Comparison of ENCODE assay signal across 1 cellular context in the genomic region with DNA sequence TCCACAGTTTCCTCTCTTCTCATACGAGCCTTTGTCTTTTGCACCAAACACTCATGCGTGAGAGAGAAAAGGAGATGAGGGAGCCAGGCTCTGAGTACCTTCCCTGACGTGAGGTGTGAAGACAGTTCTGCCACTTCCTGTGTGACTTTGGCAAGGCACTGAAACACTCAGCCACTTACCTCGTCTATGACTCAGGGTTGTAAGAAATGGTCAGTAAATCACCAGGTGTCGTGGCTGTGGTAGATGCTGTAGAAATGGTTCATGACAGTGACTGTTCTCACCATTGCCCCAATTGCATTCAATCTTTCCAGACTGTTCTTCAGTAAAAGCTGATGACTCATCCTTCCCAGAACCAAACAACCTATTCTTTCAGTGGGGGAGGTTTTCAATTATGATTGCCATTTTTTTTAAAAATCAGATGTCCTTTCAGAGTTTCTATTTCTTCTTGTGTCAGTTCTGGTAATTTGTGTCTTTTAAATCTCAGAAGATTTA.
TF ChIP-seq lines count a peak whose summit lies in the region.

No MANE protein-coding gene starts in this region.

TF ChIP-seq in K562, 482 proteins besides CTCF, POLR2A, EP300 and RAD21 (continued from another document and continues in another):
- TF ChIP-seq ZNF592 (IDR thresholded peaks at IDR 0.05) (peak; percentile 41; the same call in 1 of the 2 replicates), ADNP (tag; IDR thresholded peaks at IDR 0.05) (0 out of 2 replicates have a peak, but pooled peaks have one; percentile 33), ZNF384 (IDR thresholded peaks at IDR 0.05; ENCODE audit: low read depth, low read length) (peak; percentile 78), HDAC6 (IDR thresholded peaks at IDR 0.05; ENCODE audit: low read depth, low read length) (no peak), NFE2L1 (tag; IDR thresholded peaks at IDR 0.05; ENCODE audit: borderline replicate concordance, low read depth) (peak; percentile 57), ATF1 (CRISPR knock-in tag; IDR thresholded peaks at IDR 0.05) (no peak), ATF1 (tag; IDR thresholded peaks at IDR 0.05) (peak; percentile 65), LEF1 (IDR thresholded peaks at IDR 0.05) (peak; percentile 69; the same call in 1 of the 2 replicates), NR2C1 (IDR thresholded peaks at IDR 0.05) (no peak), NR2C1 (tag; IDR thresholded peaks at IDR 0.05) (0 out of 2 replicates have a peak, but pooled peaks have one; percentile 41), MCM5 (IDR thresholded peaks at IDR 0.05; ENCODE audit: low read depth) (no peak), NR2C2 (CRISPR knock-in tag; IDR thresholded peaks at IDR 0.05) (no peak), NR2C2 (tag; IDR thresholded peaks at IDR 0.05) (0 out of 2 replicates have a peak, but pooled peaks have one; percentile 22), ZNF175 (CRISPR knock-in tag; IDR thresholded peaks at IDR 0.05; ENCODE audit: low read depth) (peak; percentile 51; the same call in 1 of the 2 replicates), ATF6 (CRISPR knock-in tag; IDR thresholded peaks at IDR 0.05) (no peak), KDM1A (IDR thresholded peaks at IDR 0.05) (peak; percentile 57 to 78; a peak in 3 of 4 replicates), MAFG (tag; conservative IDR thresholded peaks at IDR 0.05) (peak; percentile 92), ZNF3 (CRISPR knock-in tag; IDR thresholded peaks at IDR 0.05) (no peak), CREM (IDR thresholded peaks at IDR 0.05; ENCODE audit: low read depth) (peak; percentile 64), ZNF644 (tag; IDR thresholded peaks at IDR 0.05; ENCODE audit: low read depth) (0 out of 2 replicates have a peak, but pooled peaks have one; percentile 15), ETV5 (CRISPR knock-in tag; IDR thresholded peaks at IDR 0.05; ENCODE audit: low read depth) (peak; percentile 60; the same call in 1 of the 2 replicates), MAZ (CRISPR knock-in tag; conservative IDR thresholded peaks at IDR 0.05 in 1 of 2, IDR thresholded peaks at IDR 0.05 in 1 of 2) (peak in 1 of 2 experiments; percentile 26; a peak in 1 of 4 replicates), CREB1 (IDR thresholded peaks at IDR 0.05) (0 out of 2 replicates have a peak, but pooled peaks have one; percentile 28), CREB1 (CRISPR knock-in tag; IDR thresholded peaks at IDR 0.05) (no peak), SMAD4 (CRISPR knock-in tag; conservative IDR thresholded peaks at IDR 0.05) (peak; percentile 76), POLR3G (IDR thresholded peaks at IDR 0.05; ENCODE audit: extremely low read depth, insufficient read length, insufficient replicate concordance) (no peak), CBX3 (IDR thresholded peaks at IDR 0.05; ENCODE audit: borderline replicate concordance in 1 of 2, low read length in 2 of 2) (peak in 1 of 2 experiments; percentile 47; a peak in 1 of 3 replicates), CBFA2T2 (conservative IDR thresholded peaks at IDR 0.05) (peak; percentile 21; the same call in 1 of the 2 replicates), MBD1 (CRISPR knock-in tag; IDR thresholded peaks at IDR 0.05) (no peak), SAP30 (IDR thresholded peaks at IDR 0.05; ENCODE audit: borderline replicate concordance, insufficient read depth, low read depth, low read length, poor library complexity, severe bottlenecking) (no peak), ZNF740 (CRISPR knock-in tag; IDR thresholded peaks at IDR 0.05) (no peak), ZNF740 (tag; IDR thresholded peaks at IDR 0.05) (no peak)
- TF ChIP-seq, protein P1, sequence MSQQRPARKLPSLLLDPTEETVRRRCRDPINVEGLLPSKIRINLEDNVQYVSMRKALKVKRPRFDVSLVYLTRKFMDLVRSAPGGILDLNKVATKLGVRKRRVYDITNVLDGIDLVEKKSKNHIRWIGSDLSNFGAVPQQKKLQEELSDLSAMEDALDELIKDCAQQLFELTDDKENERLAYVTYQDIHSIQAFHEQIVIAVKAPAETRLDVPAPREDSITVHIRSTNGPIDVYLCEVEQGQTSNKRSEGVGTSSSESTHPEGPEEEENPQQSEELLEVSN (IDR thresholded peaks at IDR 0.05; ENCODE audit: borderline replicate concordance in 1 of 2, extremely low read depth in 1 of 2, insufficient read depth in 1 of 2, insufficient read length in 1 of 2, low read depth in 1 of 2, low read length in 1 of 2, poor library complexity in 1 of 2, severe bottlenecking in 1 of 2): peak; percentile 45 to 60
- TF ChIP-seq, protein P2, sequence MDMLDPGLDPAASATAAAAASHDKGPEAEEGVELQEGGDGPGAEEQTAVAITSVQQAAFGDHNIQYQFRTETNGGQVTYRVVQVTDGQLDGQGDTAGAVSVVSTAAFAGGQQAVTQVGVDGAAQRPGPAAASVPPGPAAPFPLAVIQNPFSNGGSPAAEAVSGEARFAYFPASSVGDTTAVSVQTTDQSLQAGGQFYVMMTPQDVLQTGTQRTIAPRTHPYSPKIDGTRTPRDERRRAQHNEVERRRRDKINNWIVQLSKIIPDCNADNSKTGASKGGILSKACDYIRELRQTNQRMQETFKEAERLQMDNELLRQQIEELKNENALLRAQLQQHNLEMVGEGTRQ (CRISPR knock-in tag; IDR thresholded peaks at IDR 0.05): no peak
- TF ChIP-seq, protein P3, sequence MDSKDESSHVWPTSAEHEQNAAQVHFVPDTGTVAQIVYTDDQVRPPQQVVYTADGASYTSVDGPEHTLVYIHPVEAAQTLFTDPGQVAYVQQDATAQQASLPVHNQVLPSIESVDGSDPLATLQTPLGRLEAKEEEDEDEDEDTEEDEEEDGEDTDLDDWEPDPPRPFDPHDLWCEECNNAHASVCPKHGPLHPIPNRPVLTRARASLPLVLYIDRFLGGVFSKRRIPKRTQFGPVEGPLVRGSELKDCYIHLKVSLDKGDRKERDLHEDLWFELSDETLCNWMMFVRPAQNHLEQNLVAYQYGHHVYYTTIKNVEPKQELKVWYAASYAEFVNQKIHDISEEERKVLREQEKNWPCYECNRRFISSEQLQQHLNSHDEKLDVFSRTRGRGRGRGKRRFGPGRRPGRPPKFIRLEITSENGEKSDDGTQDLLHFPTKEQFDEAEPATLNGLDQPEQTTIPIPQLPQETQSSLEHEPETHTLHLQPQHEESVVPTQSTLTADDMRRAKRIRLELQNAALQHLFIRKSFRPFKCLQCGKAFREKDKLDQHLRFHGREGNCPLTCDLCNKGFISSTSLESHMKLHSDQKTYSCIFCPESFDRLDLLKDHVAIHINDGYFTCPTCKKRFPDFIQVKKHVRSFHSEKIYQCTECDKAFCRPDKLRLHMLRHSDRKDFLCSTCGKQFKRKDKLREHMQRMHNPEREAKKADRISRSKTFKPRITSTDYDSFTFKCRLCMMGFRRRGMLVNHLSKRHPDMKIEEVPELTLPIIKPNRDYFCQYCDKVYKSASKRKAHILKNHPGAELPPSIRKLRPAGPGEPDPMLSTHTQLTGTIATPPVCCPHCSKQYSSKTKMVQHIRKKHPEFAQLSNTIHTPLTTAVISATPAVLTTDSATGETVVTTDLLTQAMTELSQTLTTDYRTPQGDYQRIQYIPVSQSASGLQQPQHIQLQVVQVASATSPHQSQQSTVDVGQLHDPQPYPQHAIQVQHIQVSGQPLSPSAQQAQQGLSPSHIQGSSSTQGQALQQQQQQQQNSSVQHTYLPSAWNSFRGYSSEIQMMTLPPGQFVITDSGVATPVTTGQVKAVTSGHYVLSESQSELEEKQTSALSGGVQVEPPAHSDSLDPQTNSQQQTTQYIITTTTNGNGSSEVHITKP (IDR thresholded peaks at IDR 0.05; ENCODE audit: partially characterized antibody): peak; percentile 10
- TF ChIP-seq, protein P4, sequence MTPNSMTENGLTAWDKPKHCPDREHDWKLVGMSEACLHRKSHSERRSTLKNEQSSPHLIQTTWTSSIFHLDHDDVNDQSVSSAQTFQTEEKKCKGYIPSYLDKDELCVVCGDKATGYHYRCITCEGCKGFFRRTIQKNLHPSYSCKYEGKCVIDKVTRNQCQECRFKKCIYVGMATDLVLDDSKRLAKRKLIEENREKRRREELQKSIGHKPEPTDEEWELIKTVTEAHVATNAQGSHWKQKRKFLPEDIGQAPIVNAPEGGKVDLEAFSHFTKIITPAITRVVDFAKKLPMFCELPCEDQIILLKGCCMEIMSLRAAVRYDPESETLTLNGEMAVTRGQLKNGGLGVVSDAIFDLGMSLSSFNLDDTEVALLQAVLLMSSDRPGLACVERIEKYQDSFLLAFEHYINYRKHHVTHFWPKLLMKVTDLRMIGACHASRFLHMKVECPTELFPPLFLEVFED (CRISPR knock-in tag; conservative IDR thresholded peaks at IDR 0.05): no peak
- TF ChIP-seq, protein P5, sequence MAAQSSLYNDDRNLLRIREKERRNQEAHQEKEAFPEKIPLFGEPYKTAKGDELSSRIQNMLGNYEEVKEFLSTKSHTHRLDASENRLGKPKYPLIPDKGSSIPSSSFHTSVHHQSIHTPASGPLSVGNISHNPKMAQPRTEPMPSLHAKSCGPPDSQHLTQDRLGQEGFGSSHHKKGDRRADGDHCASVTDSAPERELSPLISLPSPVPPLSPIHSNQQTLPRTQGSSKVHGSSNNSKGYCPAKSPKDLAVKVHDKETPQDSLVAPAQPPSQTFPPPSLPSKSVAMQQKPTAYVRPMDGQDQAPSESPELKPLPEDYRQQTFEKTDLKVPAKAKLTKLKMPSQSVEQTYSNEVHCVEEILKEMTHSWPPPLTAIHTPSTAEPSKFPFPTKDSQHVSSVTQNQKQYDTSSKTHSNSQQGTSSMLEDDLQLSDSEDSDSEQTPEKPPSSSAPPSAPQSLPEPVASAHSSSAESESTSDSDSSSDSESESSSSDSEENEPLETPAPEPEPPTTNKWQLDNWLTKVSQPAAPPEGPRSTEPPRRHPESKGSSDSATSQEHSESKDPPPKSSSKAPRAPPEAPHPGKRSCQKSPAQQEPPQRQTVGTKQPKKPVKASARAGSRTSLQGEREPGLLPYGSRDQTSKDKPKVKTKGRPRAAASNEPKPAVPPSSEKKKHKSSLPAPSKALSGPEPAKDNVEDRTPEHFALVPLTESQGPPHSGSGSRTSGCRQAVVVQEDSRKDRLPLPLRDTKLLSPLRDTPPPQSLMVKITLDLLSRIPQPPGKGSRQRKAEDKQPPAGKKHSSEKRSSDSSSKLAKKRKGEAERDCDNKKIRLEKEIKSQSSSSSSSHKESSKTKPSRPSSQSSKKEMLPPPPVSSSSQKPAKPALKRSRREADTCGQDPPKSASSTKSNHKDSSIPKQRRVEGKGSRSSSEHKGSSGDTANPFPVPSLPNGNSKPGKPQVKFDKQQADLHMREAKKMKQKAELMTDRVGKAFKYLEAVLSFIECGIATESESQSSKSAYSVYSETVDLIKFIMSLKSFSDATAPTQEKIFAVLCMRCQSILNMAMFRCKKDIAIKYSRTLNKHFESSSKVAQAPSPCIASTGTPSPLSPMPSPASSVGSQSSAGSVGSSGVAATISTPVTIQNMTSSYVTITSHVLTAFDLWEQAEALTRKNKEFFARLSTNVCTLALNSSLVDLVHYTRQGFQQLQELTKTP (IDR thresholded peaks at IDR 0.05; ENCODE audit: low read depth in 1 of 2, partially characterized antibody in 2 of 2): peak in 1 of 2 experiments; percentile 90
